Comparison of ENCODE assay signal across 26 cellular contexts in genomic region chr5:90399251-90399650, GRCh38.
"Had no signal": no experiment of that assay in that cellular context is flagged by ENCODE, and none has a peak within 500 bp of the region (broad histone marks: within the 10 kb centered on the region; RNA-seq: fewer than 3 reads in every experiment).

No MANE protein-coding gene starts in this region.

- H3K36me3 Mint-ChIP-seq: natural killer cell had no signal

- H3K27ac Mint-ChIP-seq: activated B cell treated with CpG ODN at 0.5 μM for 24 hours; activated CD8-positive, alpha-beta T cell treated with anti-CD3 and anti-CD28 coated beads for 36 hours; activated naive CD4-positive, alpha-beta T cell treated with anti-CD3 and anti-CD28 coated beads, Interleukin-2, amount 50 U/mL, for 24 hours; activated naive CD8-positive, alpha-beta T cell treated with anti-CD3 and anti-CD28 coated beads, Interleukin-2, amount 50 U/mL, for 24 hours; activated T-helper 2 cell treated with anti-CD3 and anti-CD28 coated beads, Interferon-gamma antibody, Interleukin-2, Interleukin-4, amounts not matched to agents 10 μg/mL and 5 μg/mL and 100 μg/mL, durations not matched to agents 14 hours and 24 hours and 36 hours; dendritic cell treated with granulocyte-macrophage colony-stimulating factor and Interleukin-4, amounts not matched to agents 40 ng/mL and 50 ng/mL, for 4 days; natural killer cell; neural progenitor cell; stimulated activated effector memory CD8-positive, alpha-beta T cell treated with anti-CD3 and anti-CD28 coated beads, Interleukin-12 subunit alpha, Interleukin-12 subunit beta, amount 100 ng/mL, for 72 hours; stimulated activated naive CD8-positive, alpha-beta T cell treated with anti-CD3 and anti-CD28 coated beads, Interleukin-15, Interleukin-2, amounts not matched to agents 100 ng/mL and 50 ng/mL, for 24 hours had no signal

- H3K27me3 ChIP-seq: body of pancreas, neural progenitor cell, sigmoid colon, thyroid gland had no signal

- H3K4me2 ChIP-seq: neural progenitor cell had no signal

- ATAC-seq: activated CD8-positive, alpha-beta T cell treated with anti-CD3 and anti-CD28 coated beads for 36 hours; activated naive CD8-positive, alpha-beta T cell treated with anti-CD3 and anti-CD28 coated beads, Interleukin-2, amount 50 U/mL, for 24 hours; activated T-cell treated with anti-CD3 and anti-CD28 coated beads, Interleukin-2, amount 50 U/mL, for 4 hours; body of pancreas; left colon; natural killer cell; psoas muscle; stimulated activated effector memory CD8-positive, alpha-beta T cell treated with anti-CD3 and anti-CD28 coated beads, Interleukin-12 subunit alpha, Interleukin-12 subunit beta, amount 100 ng/mL, for 72 hours had no signal

- H3K4me1 Mint-ChIP-seq: activated B cell treated with CpG ODN at 0.5 μM for 24 hours; activated naive CD8-positive, alpha-beta T cell treated with anti-CD3 and anti-CD28 coated beads, Interleukin-2, amount 50 U/mL, for 24 hours; neural progenitor cell had no signal

- H3K9me3 Mint-ChIP-seq: activated B cell treated with CpG ODN at 0.5 μM for 24 hours; activated CD8-positive, alpha-beta T cell treated with anti-CD3 and anti-CD28 coated beads for 36 hours; activated naive CD4-positive, alpha-beta T cell treated with anti-CD3 and anti-CD28 coated beads, Interleukin-2, amount 50 U/mL, for 24 hours; activated naive CD8-positive, alpha-beta T cell treated with anti-CD3 and anti-CD28 coated beads, Interleukin-2, amount 50 U/mL, for 24 hours; activated T-cell treated with anti-CD3 and anti-CD28 coated beads, Interleukin-2, amount 50 U/mL, for 4 hours; activated T-helper 2 cell treated with anti-CD3 and anti-CD28 coated beads, Interferon-gamma antibody, Interleukin-2, Interleukin-4, amounts not matched to agents 10 μg/mL and 5 μg/mL and 100 μg/mL, durations not matched to agents 14 hours and 24 hours and 36 hours; dendritic cell treated with granulocyte-macrophage colony-stimulating factor and Interleukin-4, amounts not matched to agents 40 ng/mL and 50 ng/mL, for 4 days; natural killer cell; neural progenitor cell; stimulated activated effector memory CD8-positive, alpha-beta T cell treated with anti-CD3 and anti-CD28 coated beads, Interleukin-12 subunit alpha, Interleukin-12 subunit beta, amount 100 ng/mL, for 72 hours; stimulated activated naive CD8-positive, alpha-beta T cell treated with anti-CD3 and anti-CD28 coated beads, Interleukin-15, Interleukin-2, amounts not matched to agents 100 ng/mL and 50 ng/mL, for 24 hours; T-helper 2 cell treated with Interferon-gamma antibody and Interleukin-4, amounts not matched to agents 5 μg/mL and 100 μg/mL, for 36 hours had no signal

- H2AFZ ChIP-seq: neural progenitor cell, parathyroid adenoma had no signal

- H3K4me3 ChIP-seq: body of pancreas, neural progenitor cell, psoas muscle, sigmoid colon, thyroid gland had no signal

- H3K9ac ChIP-seq: neural progenitor cell, parathyroid adenoma had no signal

- H3K27me3 Mint-ChIP-seq: activated B cell treated with CpG ODN at 0.5 μM for 24 hours; activated CD8-positive, alpha-beta T cell treated with anti-CD3 and anti-CD28 coated beads for 36 hours; activated naive CD4-positive, alpha-beta T cell treated with anti-CD3 and anti-CD28 coated beads, Interleukin-2, amount 50 U/mL, for 24 hours; activated naive CD8-positive, alpha-beta T cell treated with anti-CD3 and anti-CD28 coated beads, Interleukin-2, amount 50 U/mL, for 24 hours; dendritic cell treated with granulocyte-macrophage colony-stimulating factor and Interleukin-4, amounts not matched to agents 40 ng/mL and 50 ng/mL, for 4 days; stimulated activated naive CD8-positive, alpha-beta T cell treated with anti-CD3 and anti-CD28 coated beads, Interleukin-15, Interleukin-2, amounts not matched to agents 100 ng/mL and 50 ng/mL, for 24 hours had no signal

- DNase-seq: activated B cell treated with CpG ODN at 0.5 μM for 24 hours; activated CD4-positive, alpha-beta T cell treated with anti-CD3 and anti-CD28 coated beads, Interleukin-2, amount 50 U/mL, for 1 hour; activated CD8-positive, alpha-beta T cell treated with anti-CD3 and anti-CD28 coated beads for 36 hours; activated naive CD8-positive, alpha-beta T cell treated with anti-CD3 and anti-CD28 coated beads, Interleukin-2, amount 50 U/mL, for 24 hours; activated T-cell treated with anti-CD3 and anti-CD28 coated beads, Interleukin-2, amount 50 U/mL, for 4 hours; body of pancreas; effector CD4-positive, alpha-beta T cell; left colon; mammary epithelial cell; natural killer cell; occipital lobe; psoas muscle; sigmoid colon; small intestine; stimulated activated CD4-positive, alpha-beta T cell treated with anti-CD3 and anti-CD28 coated beads, Interleukin-4, amount 100 ng/mL, for 24 hours; T-helper 1 cell; thyroid gland had no signal

- H3K9me3 ChIP-seq: body of pancreas, psoas muscle, sigmoid colon, thyroid gland had no signal

- H3K4me1 ChIP-seq: body of pancreas, neural progenitor cell, parathyroid adenoma, psoas muscle, sigmoid colon, thyroid gland had no signal

- H3K4me3 Mint-ChIP-seq: activated B cell treated with CpG ODN at 0.5 μM for 24 hours; activated CD8-positive, alpha-beta T cell treated with anti-CD3 and anti-CD28 coated beads for 36 hours; activated naive CD4-positive, alpha-beta T cell treated with anti-CD3 and anti-CD28 coated beads, Interleukin-2, amount 50 U/mL, for 24 hours; activated naive CD8-positive, alpha-beta T cell treated with anti-CD3 and anti-CD28 coated beads, Interleukin-2, amount 50 U/mL, for 24 hours; activated T-cell treated with anti-CD3 and anti-CD28 coated beads, Interleukin-2, amount 50 U/mL, for 4 hours; dendritic cell treated with granulocyte-macrophage colony-stimulating factor and Interleukin-4, amounts not matched to agents 40 ng/mL and 50 ng/mL, for 4 days; natural killer cell; neural progenitor cell; stimulated activated effector memory CD8-positive, alpha-beta T cell treated with anti-CD3 and anti-CD28 coated beads, Interleukin-12 subunit alpha, Interleukin-12 subunit beta, amount 100 ng/mL, for 72 hours; stimulated activated naive CD8-positive, alpha-beta T cell treated with anti-CD3 and anti-CD28 coated beads, Interleukin-15, Interleukin-2, amounts not matched to agents 100 ng/mL and 50 ng/mL, for 24 hours; T-helper 2 cell treated with Interferon-gamma antibody and Interleukin-4, amounts not matched to agents 5 μg/mL and 100 μg/mL, for 36 hours had no signal

- H3K79me2 ChIP-seq: parathyroid adenoma had no signal

- H3K27ac ChIP-seq: body of pancreas, epithelial cell of prostate, neural progenitor cell, parathyroid adenoma, psoas muscle, sigmoid colon, thyroid gland had no signal
